8 cellular contexts compared by ENCODE assay signal in the genomic region with DNA sequence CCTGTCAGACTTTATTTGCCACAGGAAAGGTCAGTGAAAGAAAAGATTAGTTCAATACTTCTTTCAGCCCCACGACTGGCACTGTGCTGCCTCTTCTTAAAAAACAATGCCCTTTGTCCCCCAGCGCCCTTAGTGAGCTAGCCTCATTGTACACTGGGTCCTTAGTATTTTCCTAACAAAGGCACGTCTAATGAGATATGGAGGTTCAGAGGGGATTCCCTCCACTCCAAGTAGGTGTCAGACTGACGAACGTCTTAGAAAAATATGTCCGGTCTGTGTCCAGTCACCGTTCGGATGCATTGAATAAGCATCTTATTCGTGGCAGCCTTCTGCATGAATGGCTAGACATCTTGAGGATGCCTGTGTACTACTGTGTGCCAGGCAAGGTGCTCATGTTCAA. TPM values are rescaled to one million over a fixed set of nuclear protein-coding genes. Genes with fewer than 3 reads are reported as not detected.
DNase-seq lines count a peak whose midpoint lies in the region; ATAC-seq lines count a peak whose summit lies in the region.

No MANE protein-coding gene starts in this region.

- POLR2A ChIA-PET in activated CD4-positive, alpha-beta memory T cell treated with anti-CD3 and anti-CD28 coated beads, Interleukin-2, amount 10 ng/mL, durations not matched to agents 7 days and 5 days (lab: Charles Lee): interaction anchor here (1.8 to 3.7 kb wide), 2 partner anchors 37 to 933 kb away, joined by 6 to 16 read pairs; a partner anchor contains a TSS

- H3K27ac Mint-ChIP-seq in T-helper 1 cell treated with Interleukin-12 subunit alpha and Interleukin-12 subunit beta and Interleukin-4 antibody, amounts not matched to agents 30 μg/mL and 1 μg/mL, for 36 hours: no peak overlapping the region
- no peak overlapping the region for H3K27ac Mint-ChIP-seq in activated CD4-positive, alpha-beta memory T cell treated with anti-CD3 and anti-CD28 coated beads, Interleukin-2, amount 10 ng/mL, durations not matched to agents 7 days and 5 days
- H3K27ac Mint-ChIP-seq in stimulated activated naive B cell treated with anti-CD40 and anti-IgM and Interleukin-4, amounts not matched to agents 10 μg/mL and 1 μg/mL and 100 μg/mL, for 72 hours: no peak overlapping the region

- peak overlapping the region; percentile 86 for H3K4me3 Mint-ChIP-seq in T-helper 1 cell treated with Interleukin-12 subunit alpha and Interleukin-12 subunit beta and Interleukin-4 antibody, amounts not matched to agents 30 μg/mL and 1 μg/mL, for 36 hours
- peak overlapping the region; percentile 83 for H3K4me3 Mint-ChIP-seq in activated CD4-positive, alpha-beta memory T cell treated with anti-CD3 and anti-CD28 coated beads, Interleukin-2, amount 10 ng/mL, durations not matched to agents 7 days and 5 days
- peak overlapping the region; percentile 92 to 95 for H3K4me3 Mint-ChIP-seq in stimulated activated naive B cell treated with anti-CD40 and anti-IgM and Interleukin-4, amounts not matched to agents 10 μg/mL and 1 μg/mL and 100 μg/mL, for 72 hours

- H3K4me1 Mint-ChIP-seq in T-helper 1 cell treated with Interleukin-12 subunit alpha and Interleukin-12 subunit beta and Interleukin-4 antibody, amounts not matched to agents 30 μg/mL and 1 μg/mL, for 36 hours (ENCODE audit: low read depth): peaks cover 18% of the 10 kb centered on the region
- peaks cover 29% of the 10 kb centered on the region for H3K4me1 Mint-ChIP-seq in activated CD4-positive, alpha-beta memory T cell treated with anti-CD3 and anti-CD28 coated beads, Interleukin-2, amount 10 ng/mL, durations not matched to agents 7 days and 5 days
- peaks cover 19 to 37% of the 10 kb centered on the region in 2 donors for H3K4me1 Mint-ChIP-seq in stimulated activated naive B cell treated with anti-CD40 and anti-IgM and Interleukin-4, amounts not matched to agents 10 μg/mL and 1 μg/mL and 100 μg/mL, for 72 hours

- H3K27me3 Mint-ChIP-seq in T-helper 1 cell treated with Interleukin-12 subunit alpha and Interleukin-12 subunit beta and Interleukin-4 antibody, amounts not matched to agents 30 μg/mL and 1 μg/mL, for 36 hours (ENCODE audit: low read depth): no peaks in the 10 kb centered on the region
- H3K27me3 Mint-ChIP-seq in activated CD4-positive, alpha-beta memory T cell treated with anti-CD3 and anti-CD28 coated beads, Interleukin-2, amount 10 ng/mL, durations not matched to agents 7 days and 5 days: no peaks in the 10 kb centered on the region
- H3K27me3 Mint-ChIP-seq in stimulated activated naive B cell treated with anti-CD40 and anti-IgM and Interleukin-4, amounts not matched to agents 10 μg/mL and 1 μg/mL and 100 μg/mL, for 72 hours: no peaks in the 10 kb centered on the region

- ATAC-seq in stimulated activated naive B cell treated with anti-CD40 and anti-IgM and Interleukin-4, amounts not matched to agents 10 μg/mL and 1 μg/mL and 100 μg/mL, for 72 hours (replicated peaks): no peak
- ATAC-seq in GM18909 (IDR thresholded peaks at IDR 0.05; ENCODE audit: poor library complexity, unreplicated experiment) (no peak), HG02884 (IDR thresholded peaks at IDR 0.05; ENCODE audit: unreplicated experiment) (no peak)

- no peaks in the 10 kb centered on the region for H3K9me3 Mint-ChIP-seq in T-helper 1 cell treated with Interleukin-12 subunit alpha and Interleukin-12 subunit beta and Interleukin-4 antibody, amounts not matched to agents 30 μg/mL and 1 μg/mL, for 36 hours
- no peaks in the 10 kb centered on the region for H3K9me3 Mint-ChIP-seq in activated CD4-positive, alpha-beta memory T cell treated with anti-CD3 and anti-CD28 coated beads, Interleukin-2, amount 10 ng/mL, durations not matched to agents 7 days and 5 days
- no peaks in the 10 kb centered on the region for H3K9me3 Mint-ChIP-seq in stimulated activated naive B cell treated with anti-CD40 and anti-IgM and Interleukin-4, amounts not matched to agents 10 μg/mL and 1 μg/mL and 100 μg/mL, for 72 hours

- CTCF ChIA-PET in activated CD4-positive, alpha-beta memory T cell treated with anti-CD3 and anti-CD28 coated beads, Interleukin-2, amount 10 ng/mL, durations not matched to agents 7 days and 5 days (lab: Charles Lee): interaction anchor here (0.9 kb wide), 1 partner anchor 37 kb away, joined by 3 read pairs; no protein-coding TSS in a partner anchor

- DNase-seq in T-helper 1 cell (no peak), hippocampal formation (lab: John Stamatoyannopoulos, UW) (peak; percentile 33 to 66), T-helper 9 cell (no peak)
- DNase-seq in activated CD4-positive, alpha-beta memory T cell treated with anti-CD3 and anti-CD28 coated beads, Interleukin-2, amount 10 ng/mL, durations not matched to agents 7 days and 5 days: no peak
- DNase-seq in stimulated activated naive B cell treated with anti-CD40 and anti-IgM and Interleukin-4, amounts not matched to agents 10 μg/mL and 1 μg/mL and 100 μg/mL, for 72 hours: no peak

- H3K36me3 Mint-ChIP-seq in T-helper 1 cell treated with Interleukin-12 subunit alpha and Interleukin-12 subunit beta and Interleukin-4 antibody, amounts not matched to agents 30 μg/mL and 1 μg/mL, for 36 hours (ENCODE audit: low read depth): peaks cover 10% of the 10 kb centered on the region
- H3K36me3 Mint-ChIP-seq in activated CD4-positive, alpha-beta memory T cell treated with anti-CD3 and anti-CD28 coated beads, Interleukin-2, amount 10 ng/mL, durations not matched to agents 7 days and 5 days (ENCODE audit: low read depth): no peaks in the 10 kb centered on the region
- peaks cover 12 to 18% of the 10 kb centered on the region in 2 donors for H3K36me3 Mint-ChIP-seq in stimulated activated naive B cell treated with anti-CD40 and anti-IgM and Interleukin-4, amounts not matched to agents 10 μg/mL and 1 μg/mL and 100 μg/mL, for 72 hours

RNA-seq across cellular contexts. Expression of a gene that starts 1.1 kb away (rescaled TPM):
- total RNA-seq in activated CD4-positive, alpha-beta memory T cell treated with anti-CD3 and anti-CD28 coated beads, Interleukin-2, amount 10 ng/mL, durations not matched to agents 7 days and 5 days: 10 to 100 TPM; 14.4 to 18.1 TPM

RNA-seq across cellular contexts. Expression of a gene that starts 36.2 kb away (rescaled TPM):
- 10 to 100 TPM; 92.4 to 98.3 TPM for total RNA-seq in activated CD4-positive, alpha-beta memory T cell treated with anti-CD3 and anti-CD28 coated beads, Interleukin-2, amount 10 ng/mL, durations not matched to agents 7 days and 5 days

Comparison
In these comparisons a context has a peak if more than half of its experiments do, and no peak if none do; other contexts are left out.
1. DNase-seq: peak in hippocampal formation (2 of 2); none in T-helper 1 cell (0 of 5), activated CD4-positive, alpha-beta memory T cell treated with anti-CD3 and anti-CD28 coated beads, Interleukin-2, amount 10 ng/mL, durations not matched to agents 7 days and 5 days (single experiment), stimulated activated naive B cell treated with anti-CD40 and anti-IgM and Interleukin-4, amounts not matched to agents 10 μg/mL and 1 μg/mL and 100 μg/mL, for 72 hours (single experiment) and T-helper 9 cell (single experiment).
2. Peak in every context shown above with its lines, with median percentiles within 50 percentile points of each other: H3K4me3 Mint-ChIP-seq.